ENCODE assay signal across 18 cellular contexts in the genomic region with DNA sequence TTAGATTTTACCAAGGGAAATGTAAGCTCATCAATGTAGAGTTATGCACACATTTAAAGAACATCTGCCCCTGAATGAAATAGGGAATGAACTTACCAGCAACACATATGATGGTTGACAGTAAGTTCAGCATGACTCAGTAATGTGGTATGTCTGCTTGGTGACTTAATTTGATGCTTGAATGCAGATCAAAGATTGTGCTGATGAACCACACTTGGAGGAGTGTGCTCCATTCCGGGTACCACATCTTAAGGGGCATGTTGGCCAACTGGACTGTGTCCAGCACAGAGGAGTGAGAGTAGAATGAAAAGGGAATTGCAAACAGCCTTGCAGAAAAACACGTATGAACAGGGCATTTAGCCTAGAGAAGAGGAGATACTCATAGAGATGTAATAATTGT.
DNase-seq lines count a peak whose midpoint lies in the region; ATAC-seq and TF ChIP-seq lines count a peak whose summit lies in the region.
"Had no signal": no experiment of that assay in that cellular context is flagged by ENCODE, and none has a peak within 500 bp of the region (broad histone marks: within the 10 kb centered on the region; RNA-seq: fewer than 3 reads in every experiment).

No MANE protein-coding gene starts in this region.

- TF ChIP-seq CTCF in epithelial cell of esophagus (IDR thresholded peaks at IDR 0.05; ENCODE audit: insufficient read depth, low read depth, low read length, missing control alignments) = no peak
- no peak for TF ChIP-seq CTCF in GM10266 (IDR thresholded peaks at IDR 0.05; ENCODE audit: control insufficient read depth, insufficient read depth, low read depth, missing control alignments)

- ATAC-seq in HG03025 (IDR thresholded peaks at IDR 0.05; ENCODE audit: low FRiP score, unreplicated experiment) = no peak
- ATAC-seq in GM21737 (IDR thresholded peaks at IDR 0.05; ENCODE audit: unreplicated experiment) = no peak
- ATAC-seq: K562 had no signal

- H3K4me3 ChIP-seq in epithelial cell of esophagus (ENCODE audit: low read length) = no peak overlapping the region
- H3K4me3 ChIP-seq: cardiac muscle cell, K562, stomach had no signal

- DNase-seq in EH (ENCODE audit: low read depth) (peak; percentile 87), SW480 (ENCODE audit: low spot score) (peak; percentile 41), epithelial cell of esophagus (ENCODE audit: low read depth) (peak; percentile 13), renal cortical epithelial cell (ENCODE audit: low read depth) (peak; percentile 60), GM10266 (ENCODE audit: extremely low spot score) (no peak), NCI-H226 (no peak)
- DNase-seq: activated CD8-positive, alpha-beta memory T cell treated with anti-CD3 and anti-CD28 coated beads, Interleukin-2, amount 50 U/mL, for 4 hours; GF-D8; H9; kidney; NCI-H524 treated with DMSO at 0.1 percent for 48 hours; SK-N-SH; stimulated activated CD4-positive, alpha-beta T cell treated with anti-CD3 and anti-CD28 coated beads, Interleukin-12 subunit alpha, Interleukin-12 subunit beta, amount 100 ng/mL, for 4 hours; stomach had no signal

Comparison
In these comparisons a context has a peak if more than half of its experiments do, and no peak if none do; other contexts are left out.
1. DNase-seq: peak in EH (single experiment), SW480 (single experiment), epithelial cell of esophagus (single experiment) and renal cortical epithelial cell (single experiment); none in GM10266 (single experiment) and NCI-H226 (single experiment).